In genomic region chr14:39087493-39087892, GRCh38 we compare ENCODE assay signal across 1 cellular context.
TF ChIP-seq lines count a peak whose summit lies in the region.

No MANE protein-coding gene starts in this region.

TF ChIP-seq in HepG2, 621 proteins besides CTCF, POLR2A, EP300 and RAD21 (continued from another document):
- TF ChIP-seq FOXJ3 (CRISPR knock-in tag; IDR thresholded peaks at IDR 0.05; ENCODE audit: borderline replicate concordance), result no peak
- TF ChIP-seq ZNF724P (CRISPR knock-in tag; IDR thresholded peaks at IDR 0.05; ENCODE audit: borderline replicate concordance), result no peak
- TF ChIP-seq NFE2L2 (IDR thresholded peaks at IDR 0.05; ENCODE audit: low read length), result peak; percentile 63
- TF ChIP-seq NCOA2 (CRISPR knock-in tag; IDR thresholded peaks at IDR 0.05), result 0 out of 2 replicates have a peak, but pooled peaks have one; percentile 8
- TF ChIP-seq MAFF (IDR thresholded peaks at IDR 0.05; ENCODE audit: low read depth, low read length), result peak; percentile 48; the same call in 1 of the 2 replicates
- TF ChIP-seq ZNF142 (CRISPR knock-in tag; IDR thresholded peaks at IDR 0.05), result no peak
- no peak for TF ChIP-seq CHD4 (IDR thresholded peaks at IDR 0.05; ENCODE audit: borderline replicate concordance, low read length)
- no peak for TF ChIP-seq MIER2 (CRISPR knock-in tag; IDR thresholded peaks at IDR 0.05)
- TF ChIP-seq, protein P1, sequence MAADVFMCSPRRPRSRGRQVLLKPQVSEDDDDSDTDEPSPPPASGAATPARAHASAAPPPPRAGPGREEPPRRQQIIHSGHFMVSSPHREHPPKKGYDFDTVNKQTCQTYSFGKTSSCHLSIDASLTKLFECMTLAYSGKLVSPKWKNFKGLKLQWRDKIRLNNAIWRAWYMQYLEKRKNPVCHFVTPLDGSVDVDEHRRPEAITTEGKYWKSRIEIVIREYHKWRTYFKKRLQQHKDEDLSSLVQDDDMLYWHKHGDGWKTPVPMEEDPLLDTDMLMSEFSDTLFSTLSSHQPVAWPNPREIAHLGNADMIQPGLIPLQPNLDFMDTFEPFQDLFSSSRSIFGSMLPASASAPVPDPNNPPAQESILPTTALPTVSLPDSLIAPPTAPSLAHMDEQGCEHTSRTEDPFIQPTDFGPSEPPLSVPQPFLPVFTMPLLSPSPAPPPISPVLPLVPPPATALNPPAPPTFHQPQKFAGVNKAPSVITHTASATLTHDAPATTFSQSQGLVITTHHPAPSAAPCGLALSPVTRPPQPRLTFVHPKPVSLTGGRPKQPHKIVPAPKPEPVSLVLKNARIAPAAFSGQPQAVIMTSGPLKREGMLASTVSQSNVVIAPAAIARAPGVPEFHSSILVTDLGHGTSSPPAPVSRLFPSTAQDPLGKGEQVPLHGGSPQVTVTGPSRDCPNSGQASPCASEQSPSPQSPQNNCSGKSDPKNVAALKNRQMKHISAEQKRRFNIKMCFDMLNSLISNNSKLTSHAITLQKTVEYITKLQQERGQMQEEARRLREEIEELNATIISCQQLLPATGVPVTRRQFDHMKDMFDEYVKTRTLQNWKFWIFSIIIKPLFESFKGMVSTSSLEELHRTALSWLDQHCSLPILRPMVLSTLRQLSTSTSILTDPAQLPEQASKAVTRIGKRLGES (CRISPR knock-in tag; IDR thresholded peaks at IDR 0.05; ENCODE audit: borderline replicate concordance), result 0 out of 2 replicates have a peak, but pooled peaks have one; percentile 10
TF ChIP-seq in HepG2: peak in this region for 6.
